Comparison of ENCODE assay signal across 20 cellular contexts in genomic region chr5:109837226-109837861, GRCh38.
"Had no signal": no experiment of that assay in that cellular context is flagged by ENCODE, and none has a peak within 500 bp of the region (broad histone marks: within the 10 kb centered on the region; RNA-seq: fewer than 3 reads in every experiment).

No MANE protein-coding gene starts in this region.

- ATAC-seq: activated T-cell treated with anti-CD3 and anti-CD28 coated beads, Interleukin-2, amount 50 U/mL, for 72 hours; left colon; lower lobe of right lung; natural killer cell had no signal

- H3K4me3 ChIP-seq: ascending aorta, breast epithelium, lower lobe of right lung, tibial artery, uterus had no signal

- H3K9me3 ChIP-seq: ascending aorta, breast epithelium, lower lobe of right lung, tibial artery, uterus had no signal

- H3K4me1 ChIP-seq: ascending aorta, breast epithelium, lower lobe of right lung, tibial artery, uterus had no signal

- DNase-seq: activated CD4-positive, alpha-beta T cell treated with anti-CD3 and anti-CD28 coated beads for 1 hour; activated CD4-positive, alpha-beta T cell treated with anti-CD3 and anti-CD28 coated beads, Interleukin-2, amount 50 U/mL, for 4 hours; activated effector memory CD4-positive, alpha-beta T cell treated with anti-CD3 and anti-CD28 coated beads, Interleukin-2, amount 50 U/mL, for 16 hours; activated naive CD4-positive, alpha-beta T cell treated with anti-CD3 and anti-CD28 coated beads, Interleukin-2, amount 50 U/mL, for 16 hours; activated T-cell treated with anti-CD3 and anti-CD28 coated beads, Interleukin-2, amount 50 U/mL, for 72 hours; cerebellar nuclear complex; effector memory CD4-positive, alpha-beta T cell; islet precursor cell; left colon; lower lobe of right lung; natural killer cell; posterior cingulate gyrus; stimulated activated CD4-positive, alpha-beta T cell treated with anti-CD3 and anti-CD28 coated beads, Interleukin-2, amount 100 ng/mL, for 24 hours; stimulated activated naive CD4-positive, alpha-beta T cell treated with Interleukin-2 at 50 U/mL for 16 hours; T-helper 2 cell; tibial artery; uterus had no signal

- H3K27me3 ChIP-seq: ascending aorta, breast epithelium, tibial artery, uterus had no signal

- H3K36me3 ChIP-seq: breast epithelium, uterus had no signal

- H3K27ac ChIP-seq: ascending aorta, breast epithelium, lower lobe of right lung, tibial artery, uterus, VCaP had no signal
